ENCODE assay signal across 5 cellular contexts in genomic region chr1:16787711-16788110, GRCh38. TPM values are rescaled to one million over a fixed set of nuclear protein-coding genes. Genes with fewer than 3 reads are reported as not detected.
"Had no signal": no experiment of that assay in that cellular context is flagged by ENCODE, and none has a peak within 500 bp of the region (broad histone marks: within the 10 kb centered on the region; RNA-seq: fewer than 3 reads in every experiment).

No MANE protein-coding gene starts in this region.

RNA-seq across cellular contexts. Expression of gene RNU1-4, which starts 47.4 kb away (rescaled TPM):
- total RNA-seq: fibroblast of villous mesenchyme had no signal
- polyA plus RNA-seq: esophagus, fibroblast of lung, heart left ventricle, heart right ventricle had no signal
